Comparison of ENCODE assay signal across 8 cellular contexts in genomic region chr19:47483800-47484690, GRCh38. TPM values are rescaled to one million over a fixed set of nuclear protein-coding genes. Genes with fewer than 3 reads are reported as not detected.
DNase-seq lines count a peak whose midpoint lies in the region; ATAC-seq, FAIRE-seq and TF ChIP-seq lines count a peak whose summit lies in the region.

KPTN (minus strand) TSS chr19:47484219; CDS start chr19:47484160, 59 bp downstream.

- H3K4me1 ChIP-seq in astrocyte (ENCODE audit: insufficient read depth, low read length) (no peaks in the 10 kb centered on the region), rectal smooth muscle tissue (ENCODE audit: control insufficient read depth, insufficient read depth, low read length) (no peaks in the 10 kb centered on the region), vagina (peaks cover 25% of the 10 kb centered on the region)

- FAIRE-seq in astrocyte (lab: Jason Lieb, UNC): no peak

- H3K36me3 ChIP-seq in astrocyte (ENCODE audit: insufficient read depth, low read length) (no peaks in the 10 kb centered on the region), rectal smooth muscle tissue (ENCODE audit: control insufficient read depth, insufficient read depth, low read length) (no peaks in the 10 kb centered on the region), vagina (peaks cover 0 to 9% of the 10 kb centered on the region in 2 donors)

- H3K27me3 Mint-ChIP-seq in T-helper 2 cell treated with Interferon-gamma antibody and Interleukin-4, amounts not matched to agents 5 μg/mL and 100 μg/mL, for 36 hours (ENCODE audit: low read depth): no peaks in the 10 kb centered on the region
- peaks cover 13% of the 10 kb centered on the region for H3K27me3 Mint-ChIP-seq in astrocyte (ENCODE audit: low read depth, unreplicated experiment)

- peak; percentile 51 for ATAC-seq in HG02943 (IDR thresholded peaks at IDR 0.05; ENCODE audit: low read depth, unreplicated experiment)

- H3K27ac ChIP-seq in astrocyte (ENCODE audit: low read depth, low read length) (peak within 1 kb of the TSS; percentile 93), rectal smooth muscle tissue (ENCODE audit: low read depth, low read length) (peak within 1 kb of the TSS; percentile 83), vagina (peak within 1 kb of the TSS; percentile 89)

- in situ Hi-C loops in GM13976 (cut with MboI; ENCODE audit: low sequenced_read_pairs, unreplicated experiment): no loop called here

- intact Hi-C loops in vagina (cut with DNase I): no loop called here

- H3K4me1 Mint-ChIP-seq in T-helper 2 cell treated with Interferon-gamma antibody and Interleukin-4, amounts not matched to agents 5 μg/mL and 100 μg/mL, for 36 hours (ENCODE audit: low read depth): peaks cover 20% of the 10 kb centered on the region
- H3K4me1 Mint-ChIP-seq in astrocyte (ENCODE audit: low read depth, unreplicated experiment): no peaks in the 10 kb centered on the region

- peak within 1 kb of the TSS; percentile 90 for H3K4me2 ChIP-seq in astrocyte (ENCODE audit: low read length)

- H3K27ac Mint-ChIP-seq in T-helper 2 cell treated with Interferon-gamma antibody and Interleukin-4, amounts not matched to agents 5 μg/mL and 100 μg/mL, for 36 hours: peak within 1 kb of the TSS; percentile 99
- H3K27ac Mint-ChIP-seq in astrocyte (ENCODE audit: unreplicated experiment): peak within 1 kb of the TSS; percentile 98

- TF ChIP-seq POLR2A in vagina (IDR thresholded peaks at IDR 0.05): no peak

- no peaks in the 10 kb centered on the region for H4K20me1 ChIP-seq in astrocyte (ENCODE audit: insufficient read depth, low read length)

- H3K4me3 ChIP-seq in astrocyte (ENCODE audit: insufficient read depth, low read depth, low read length) (peak within 1 kb of the TSS; percentile 78), rectal smooth muscle tissue (ENCODE audit: low read length) (peak within 1 kb of the TSS; percentile 68), vagina (peak within 1 kb of the TSS; percentile 61 to 63)

- TF ChIP-seq CTCF in GM13976 (IDR thresholded peaks at IDR 0.05; ENCODE audit: borderline replicate concordance, control extremely low read depth, extremely low read depth, insufficient read depth, missing control alignments) (peak; percentile 95), astrocyte (IDR thresholded peaks at IDR 0.05; ENCODE audit: insufficient read depth, low read depth, low read length) (peak; percentile 66), vagina (IDR thresholded peaks at IDR 0.05) (peak; percentile 29 to 62 (median 40))

- peaks cover 6% of the 10 kb centered on the region for H3K36me3 Mint-ChIP-seq in T-helper 2 cell treated with Interferon-gamma antibody and Interleukin-4, amounts not matched to agents 5 μg/mL and 100 μg/mL, for 36 hours (ENCODE audit: low read depth)
- peaks cover 6% of the 10 kb centered on the region for H3K36me3 Mint-ChIP-seq in astrocyte (ENCODE audit: low read depth, unreplicated experiment)

- H2AFZ ChIP-seq in astrocyte (ENCODE audit: low read depth, low read length): peak within 1 kb of the TSS; percentile 87

- H3K27me3 ChIP-seq in astrocyte (ENCODE audit: insufficient read depth, low read length) (no peaks in the 10 kb centered on the region), rectal smooth muscle tissue (ENCODE audit: control insufficient read depth, insufficient read depth, low read length) (no peaks in the 10 kb centered on the region), vagina (no peaks in the 10 kb centered on the region)

- peak within 1 kb of the TSS; percentile 97 for H3K4me3 Mint-ChIP-seq in T-helper 2 cell treated with Interferon-gamma antibody and Interleukin-4, amounts not matched to agents 5 μg/mL and 100 μg/mL, for 36 hours
- H3K4me3 Mint-ChIP-seq in astrocyte (ENCODE audit: unreplicated experiment): peak within 1 kb of the TSS; percentile 92

- H3K9me3 ChIP-seq in astrocyte (ENCODE audit: insufficient read depth, low read depth, low read length) (no peaks in the 10 kb centered on the region), vagina (no peaks in the 10 kb centered on the region)

- no peaks in the 10 kb centered on the region for H3K79me2 ChIP-seq in astrocyte (ENCODE audit: insufficient read depth, low read length)

- peak within 1 kb of the TSS; percentile 89 for H3K9ac ChIP-seq in astrocyte (ENCODE audit: low read length)
- peak within 1 kb of the TSS; percentile 66 for H3K9ac ChIP-seq in rectal smooth muscle tissue (ENCODE audit: low read length)

- no peaks in the 10 kb centered on the region for H3K9me3 Mint-ChIP-seq in T-helper 2 cell treated with Interferon-gamma antibody and Interleukin-4, amounts not matched to agents 5 μg/mL and 100 μg/mL, for 36 hours
- peaks cover 3% of the 10 kb centered on the region for H3K9me3 Mint-ChIP-seq in astrocyte (ENCODE audit: unreplicated experiment)

- DNase-seq in GM13976 (ENCODE audit: low spot score): peak; percentile 97
- peak; percentile 82 to 93 for DNase-seq in NCI-H1930 (lab: John Stamatoyannopoulos, UW)
- DNase-seq in T-helper 2 cell treated with Interferon-gamma antibody and Interleukin-4, amounts not matched to agents 5 μg/mL and 100 μg/mL, for 36 hours (ENCODE audit: low spot score): peak; percentile 89
- peak; percentile 79 for DNase-seq in astrocyte (ENCODE audit: low read depth)
- DNase-seq in hepatic stellate cell (ENCODE audit: low spot score): peak; percentile 98
- DNase-seq in vagina (ENCODE audit: extremely low spot score in 2 of 2): no peak

RNA-seq across cellular contexts. Expression of gene KPTN, which starts in this region (rescaled TPM):
- total RNA-seq in astrocyte (13.2 and 15.9 TPM in 2 replicates), vagina (9.6 TPM)

Comparison
In these comparisons a context has a peak if more than half of its experiments do, and no peak if none do; other contexts are left out.
1. DNase-seq: peak in GM13976 (single experiment), NCI-H1930 (2 of 2), T-helper 2 cell treated with Interferon-gamma antibody and Interleukin-4, amounts not matched to agents 5 μg/mL and 100 μg/mL, for 36 hours (single experiment), astrocyte (single experiment) and hepatic stellate cell (single experiment); none in vagina (0 of 2).
2. CTCF ChIP-seq: peak in every context shown above with its lines; median percentile 95 in GM13976; 66 in astrocyte; 40 in vagina.
3. Peak in every context shown above with its lines, with median percentiles within 50 percentile points of each other: H3K27ac ChIP-seq and H3K4me3 ChIP-seq.